15 cellular contexts compared by ENCODE assay signal in the genomic region with DNA sequence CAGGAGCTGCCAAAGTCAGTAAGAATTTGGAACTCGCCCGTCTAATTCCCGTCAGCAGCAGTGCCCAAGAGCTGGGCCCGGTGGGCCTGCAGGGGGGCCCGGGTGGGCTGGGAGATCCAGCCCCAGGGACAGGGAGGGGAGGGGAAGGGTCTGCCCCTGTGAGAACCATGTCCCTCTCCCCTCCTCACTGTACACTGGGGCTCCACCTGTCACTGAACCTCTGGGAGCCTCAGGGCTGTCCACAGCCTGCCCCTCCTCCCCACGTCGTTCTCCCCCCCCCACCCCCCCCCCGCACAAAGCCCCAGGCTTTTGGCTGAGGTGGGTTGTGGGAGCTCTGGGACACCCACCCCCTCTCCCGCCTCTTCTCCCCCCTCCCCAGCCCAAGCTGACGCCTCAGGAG. TPM values are rescaled to one million over a fixed set of nuclear protein-coding genes. Genes with fewer than 3 reads are reported as not detected.
DNase-seq lines count a peak whose midpoint lies in the region; ATAC-seq, FAIRE-seq and TF ChIP-seq lines count a peak whose summit lies in the region.
"Had no signal": no experiment of that assay in that cellular context is flagged by ENCODE, and none has a peak within 500 bp of the region (broad histone marks: within the 10 kb centered on the region; RNA-seq: fewer than 3 reads in every experiment).

No MANE protein-coding gene starts in this region.

- H3K4me1 Mint-ChIP-seq in dendritic cell treated with granulocyte-macrophage colony-stimulating factor and Interleukin-4, amounts not matched to agents 40 ng/mL and 50 ng/mL, for 4 days (ENCODE audit: low read depth) = peaks cover 32% of the 10 kb centered on the region
- H3K4me1 Mint-ChIP-seq in natural killer cell treated with Interleukin-12 subunit alpha and Interleukin-12 subunit beta and Interleukin-15 and Interleukin-18, amount 100 ng/mL, for 72 hours (ENCODE audit: low read depth in 2 of 2) = peaks cover 0 to 2% of the 10 kb centered on the region in 2 donors
- H3K4me1 Mint-ChIP-seq: CD8-positive, alpha-beta memory T cell had no signal

- H3K4me3 Mint-ChIP-seq in dendritic cell treated with granulocyte-macrophage colony-stimulating factor and Interleukin-4, amounts not matched to agents 40 ng/mL and 50 ng/mL, for 4 days = no peak overlapping the region
- H3K4me3 Mint-ChIP-seq in natural killer cell treated with Interleukin-12 subunit alpha and Interleukin-12 subunit beta and Interleukin-15 and Interleukin-18, amount 100 ng/mL, for 72 hours = no peak overlapping the region
- H3K4me3 Mint-ChIP-seq: CD8-positive, alpha-beta memory T cell; HFFc6 had no signal

- CTCF ChIA-PET in SK-N-SH (lab: Yijun Ruan, JAX) = interaction anchor here (5.5 kb wide), 1 partner anchor 9 kb away, joined by 43 read pairs; no protein-coding TSS in a partner anchor

- no peaks in the 10 kb centered on the region for H3K9me3 ChIP-seq in SK-N-SH
- no peaks in the 10 kb centered on the region for H3K9me3 ChIP-seq in HUES6 (ENCODE audit: control insufficient read depth, insufficient read depth, low read depth, low read length)
- H3K9me3 ChIP-seq in kidney (ENCODE audit: control insufficient read depth in 1 of 2, low read length in 2 of 2) = no peaks in the 10 kb centered on the region
- H3K9me3 ChIP-seq: Caco-2 had no signal

- no peak for TF ChIP-seq EP300 in SK-N-SH (IDR thresholded peaks at IDR 0.05; ENCODE audit: borderline replicate concordance in 1 of 2, low read depth in 1 of 2, low read length in 1 of 2)

- no peak for FAIRE-seq in kidney (lab: Jason Lieb, UNC)
- FAIRE-seq: GM18507, H1, HTR-8/SVneo had no signal

- no peaks in the 10 kb centered on the region for H4K20me1 ChIP-seq in SK-N-SH (ENCODE audit: insufficient read depth)

- DNase-seq in SK-N-SH (peak; percentile 33), kidney (no peak)
- no peak for DNase-seq in natural killer cell treated with Interleukin-12 subunit alpha and Interleukin-12 subunit beta and Interleukin-15 and Interleukin-18, amount 100 ng/mL, for 72 hours (ENCODE audit: low spot score)
- DNase-seq: Caco-2; CD8-positive, alpha-beta memory T cell; HCEC 1CT; HFFc6 had no signal

- no peak for ATAC-seq in SK-N-SH treated with all-trans-retinoic acid at 6 μM for 48 hours
- ATAC-seq in natural killer cell treated with Interleukin-12 subunit alpha and Interleukin-12 subunit beta and Interleukin-15 and Interleukin-18, amount 100 ng/mL, for 72 hours = no peak
- no peak for ATAC-seq in GM18498 (IDR thresholded peaks at IDR 0.05; ENCODE audit: unreplicated experiment)

- peaks cover 100% of the 10 kb centered on the region for H3K36me3 Mint-ChIP-seq in dendritic cell treated with granulocyte-macrophage colony-stimulating factor and Interleukin-4, amounts not matched to agents 40 ng/mL and 50 ng/mL, for 4 days (ENCODE audit: low read depth)
- no peaks in the 10 kb centered on the region for H3K36me3 Mint-ChIP-seq in natural killer cell treated with Interleukin-12 subunit alpha and Interleukin-12 subunit beta and Interleukin-15 and Interleukin-18, amount 100 ng/mL, for 72 hours

- WGBS in SK-N-SH (ENCODE audit: low lambda C conversion rate) = 88% methylated on average over 5 of the region's 10 CpGs

- no peak for TF ChIP-seq RAD21 in SK-N-SH (IDR thresholded peaks at IDR 0.05; ENCODE audit: low read length)

- H3K9me2 ChIP-seq in SK-N-SH = no peaks in the 10 kb centered on the region

- POLR2A ChIA-PET in SK-N-SH (lab: Yijun Ruan, JAX) = interaction anchor here (0.9 kb wide), 1 partner anchor 9 kb away, joined by 3 read pairs; no protein-coding TSS in a partner anchor

- intact Hi-C loops in dendritic cell treated with granulocyte-macrophage colony-stimulating factor and Interleukin-4, amounts not matched to agents 40 ng/mL and 50 ng/mL, for 4 days (cut with micrococcal nuclease) = no loop called here
- intact Hi-C loops in kidney (cut with DNase I) = no loop called here

- no peak overlapping the region for H2AFZ ChIP-seq in SK-N-SH (ENCODE audit: low read depth)

- H3K79me2 ChIP-seq in SK-N-SH (ENCODE audit: insufficient read depth) = no peaks in the 10 kb centered on the region

- no peaks in the 10 kb centered on the region for H3K4me1 ChIP-seq in SK-N-SH (ENCODE audit: control insufficient read depth in 1 of 2, insufficient read depth in 2 of 2, low read depth in 1 of 2, low read length in 1 of 2)
- peaks cover 16% of the 10 kb centered on the region for H3K4me1 ChIP-seq in HUES6 (ENCODE audit: control insufficient read depth, insufficient read depth, low read length)
- no peaks in the 10 kb centered on the region for H3K4me1 ChIP-seq in kidney (ENCODE audit: control insufficient read depth in 1 of 2, insufficient read depth in 1 of 2, low read depth in 1 of 2, low read length in 2 of 2)
- H3K4me1 ChIP-seq: Caco-2 had no signal

- no peaks in the 10 kb centered on the region for H3K27me3 Mint-ChIP-seq in dendritic cell treated with granulocyte-macrophage colony-stimulating factor and Interleukin-4, amounts not matched to agents 40 ng/mL and 50 ng/mL, for 4 days
- H3K27me3 Mint-ChIP-seq in natural killer cell treated with Interleukin-12 subunit alpha and Interleukin-12 subunit beta and Interleukin-15 and Interleukin-18, amount 100 ng/mL, for 72 hours = no peaks in the 10 kb centered on the region
- H3K27me3 Mint-ChIP-seq: CD8-positive, alpha-beta memory T cell had no signal

- TF ChIP-seq CTCF in SK-N-SH (IDR thresholded peaks at IDR 0.05) (no peak), kidney (IDR thresholded peaks at IDR 0.05; ENCODE audit: borderline replicate concordance, extremely low read depth, insufficient read depth) (no peak)

- H3K4me2 ChIP-seq in SK-N-SH = no peak overlapping the region

- peak overlapping the region; percentile 24 for H3K27ac Mint-ChIP-seq in dendritic cell treated with granulocyte-macrophage colony-stimulating factor and Interleukin-4, amounts not matched to agents 40 ng/mL and 50 ng/mL, for 4 days
- no peak overlapping the region for H3K27ac Mint-ChIP-seq in natural killer cell treated with Interleukin-12 subunit alpha and Interleukin-12 subunit beta and Interleukin-15 and Interleukin-18, amount 100 ng/mL, for 72 hours
- H3K27ac Mint-ChIP-seq: HFFc6 had no signal

- no peaks in the 10 kb centered on the region for H3F3A ChIP-seq in SK-N-SH (replicated peaks; ENCODE audit: insufficient read depth)

- H3K9me3 Mint-ChIP-seq in dendritic cell treated with granulocyte-macrophage colony-stimulating factor and Interleukin-4, amounts not matched to agents 40 ng/mL and 50 ng/mL, for 4 days = no peaks in the 10 kb centered on the region
- H3K9me3 Mint-ChIP-seq in natural killer cell treated with Interleukin-12 subunit alpha and Interleukin-12 subunit beta and Interleukin-15 and Interleukin-18, amount 100 ng/mL, for 72 hours = no peaks in the 10 kb centered on the region
- H3K9me3 Mint-ChIP-seq: CD8-positive, alpha-beta memory T cell; HFFc6 had no signal

- H3K27me3 ChIP-seq in SK-N-SH (ENCODE audit: insufficient read depth) (no peaks in the 10 kb centered on the region), HUES6 (ENCODE audit: control insufficient read depth, insufficient read depth, low read length) (no peaks in the 10 kb centered on the region)

- H3K9ac ChIP-seq in SK-N-SH = no peak overlapping the region
- no peak overlapping the region for H3K9ac ChIP-seq in HUES6 (ENCODE audit: low read length)
- no peak overlapping the region for H3K9ac ChIP-seq in kidney (ENCODE audit: low read length in 2 of 2)

- no peak overlapping the region for H3K4me3 ChIP-seq in SK-N-SH (ENCODE audit: low read depth in 2 of 2, low read length in 1 of 2)
- H3K4me3 ChIP-seq in HUES6 (ENCODE audit: low read depth, low read length) = no peak overlapping the region
- no peak overlapping the region for H3K4me3 ChIP-seq in kidney (ENCODE audit: low read length in 2 of 2)

- H3K27ac ChIP-seq in SK-N-SH (ENCODE audit: low read depth in 2 of 2, low read length in 1 of 2) = no peak overlapping the region
- H3K27ac ChIP-seq in HUES6 (ENCODE audit: low read depth, low read length) = 0 out of 2 replicates have a peak overlapping the region, but pooled peaks have one; percentile 65
- H3K27ac ChIP-seq in kidney (ENCODE audit: low read depth in 2 of 2, low read length in 2 of 2) = no peak overlapping the region

- H3K36me3 ChIP-seq in SK-N-SH (replicated peaks in 1 of 2; ENCODE audit: control insufficient read depth in 1 of 2, insufficient read depth in 2 of 2, low read length in 1 of 2) (peaks cover 10 to 53% of the 10 kb centered on the region in 2 experiments), HUES6 (ENCODE audit: control insufficient read depth, insufficient read depth, low read length) (peaks cover 80% of the 10 kb centered on the region), kidney (ENCODE audit: control insufficient read depth in 1 of 2, insufficient read depth in 2 of 2, low read length in 2 of 2) (peaks cover 22 to 28% of the 10 kb centered on the region in 2 donors)

RNA-seq across cellular contexts. Expression of a gene that starts 8.2 kb away (rescaled TPM):
- polyA plus RNA-seq in SK-N-SH (2012; rRNA removed) (0.16 and 0.21 TPM in 2 replicates), kidney (ENCODE audit: insufficient read depth, low read depth, low replicate concordance) (1.2 TPM)
- polyA plus RNA-seq in SK-N-SH (2012; cell fraction: cytosol; rRNA removed) = 0.06 and 0.12 TPM in 2 replicates
- polyA plus RNA-seq in SK-N-SH (2012; cell fraction: nucleus; rRNA removed) = 2.1 and 2.8 TPM in 2 replicates
- 1 to 10 TPM; 5.0 to 5.5 TPM for total RNA-seq in natural killer cell treated with Interleukin-12 subunit alpha and Interleukin-12 subunit beta and Interleukin-15 and Interleukin-18, amount 100 ng/mL, for 72 hours
- total RNA-seq in kidney = 2.1 TPM
- total RNA-seq: Daoy had no signal

RNA-seq across cellular contexts. Expression of a gene that starts 11.0 kb away (rescaled TPM):
- polyA plus RNA-seq in SK-N-SH (2012; rRNA removed) (24.2 and 28.7 TPM in 2 replicates), kidney (ENCODE audit: insufficient read depth, low read depth, low replicate concordance) (32.2 TPM)
- 14.5 and 19.1 TPM in 2 replicates for polyA plus RNA-seq in SK-N-SH (2012; cell fraction: cytosol; rRNA removed)
- 16.1 and 16.5 TPM in 2 replicates for polyA plus RNA-seq in SK-N-SH (2012; cell fraction: nucleus; rRNA removed)
- total RNA-seq in natural killer cell treated with Interleukin-12 subunit alpha and Interleukin-12 subunit beta and Interleukin-15 and Interleukin-18, amount 100 ng/mL, for 72 hours = 10 to 100 TPM; 59.0 TPM
- total RNA-seq in kidney = 17.2 TPM

RNA-seq across cellular contexts. Expression of a gene that starts 24.9 kb away (rescaled TPM):
- 19.3 and 24.4 TPM in 2 replicates for polyA plus RNA-seq in SK-N-SH (2012; rRNA removed)
- 9.4 and 14.2 TPM in 2 replicates for polyA plus RNA-seq in SK-N-SH (2012; cell fraction: cytosol; rRNA removed)
- polyA plus RNA-seq in SK-N-SH (2012; cell fraction: nucleus; rRNA removed) = 53.9 and 70.9 TPM in 2 replicates
- total RNA-seq in natural killer cell treated with Interleukin-12 subunit alpha and Interleukin-12 subunit beta and Interleukin-15 and Interleukin-18, amount 100 ng/mL, for 72 hours = 10 to 100 TPM; 18.1 to 36.3 TPM
- 33.0 TPM for total RNA-seq in kidney
- 21.6 TPM for polyA plus RNA-seq in kidney (ENCODE audit: insufficient read depth, low read depth, low replicate concordance)

RNA-seq across cellular contexts. Expression of a gene that starts 29.2 kb away (rescaled TPM):
- 53.8 and 54.8 TPM in 2 replicates for polyA plus RNA-seq in SK-N-SH (2012; rRNA removed)
- polyA plus RNA-seq in SK-N-SH (2012; cell fraction: cytosol; rRNA removed) = 17.8 and 18.8 TPM in 2 replicates
- 283 and 291 TPM in 2 replicates for polyA plus RNA-seq in SK-N-SH (2012; cell fraction: nucleus; rRNA removed)
- 100 to 1,000 TPM in 1 of 2 donors, 10 to 100 TPM in 1; 84.1 to 147 TPM for total RNA-seq in natural killer cell treated with Interleukin-12 subunit alpha and Interleukin-12 subunit beta and Interleukin-15 and Interleukin-18, amount 100 ng/mL, for 72 hours
- 83.6 TPM for total RNA-seq in kidney
- 38.0 TPM for polyA plus RNA-seq in kidney (ENCODE audit: insufficient read depth, low read depth, low replicate concordance)
